Comparison of ENCODE assay signal across 34 cellular contexts in the genomic region with DNA sequence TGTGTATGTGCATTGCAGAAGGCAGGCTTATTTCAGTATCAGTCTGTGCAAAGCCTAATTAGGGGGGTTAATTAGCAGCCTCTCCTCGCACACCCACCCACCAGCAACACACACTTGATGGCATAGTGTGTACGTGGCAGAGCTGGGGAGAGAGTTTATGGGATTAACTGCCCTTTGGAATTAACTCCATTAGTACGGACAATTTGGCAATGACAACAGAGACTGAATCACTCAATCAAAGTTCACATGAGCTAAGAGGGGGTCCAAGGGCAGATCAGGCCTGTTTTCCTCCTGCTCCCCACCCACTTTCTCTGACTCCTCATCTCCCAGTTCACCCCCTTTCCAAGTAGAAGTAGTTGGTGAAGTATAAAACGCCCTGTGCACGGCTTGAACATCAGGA.
"Had no signal": no experiment of that assay in that cellular context is flagged by ENCODE, and none has a peak within 500 bp of the region (broad histone marks: within the 10 kb centered on the region; RNA-seq: fewer than 3 reads in every experiment).

No MANE protein-coding gene starts in this region.

- ATAC-seq: activated CD4-positive, alpha-beta T cell treated with anti-CD3 and anti-CD28 coated beads for 36 hours; activated CD4-positive, CD25-positive, alpha-beta regulatory T cell treated with anti-CD3 and anti-CD28 coated beads, Interleukin-2, amount 50 U/mL, for 24 hours; activated naive CD4-positive, alpha-beta T cell treated with anti-CD3 and anti-CD28 coated beads, Interleukin-2, amount 50 U/mL, for 72 hours; activated T-cell treated with anti-CD3 and anti-CD28 coated beads, Interleukin-2, amount 50 U/mL, for 4 hours; body of pancreas; PC-3; WTC11 had no signal

- H3K4me3 ChIP-seq: adrenal gland, body of pancreas, breast epithelium, MG63, Peyer's patch had no signal

- DNase-seq: activated CD4-positive, alpha-beta memory T cell treated with anti-CD3 and anti-CD28 coated beads for 36 hours; activated CD4-positive, alpha-beta T cell treated with anti-CD3 and anti-CD28 coated beads for 36 hours; activated CD4-positive, alpha-beta T cell treated with anti-CD3 and anti-CD28 coated beads, Interleukin-2, amount 10 ng/mL, durations not matched to agents 7 days and 5 days; activated CD8-positive, alpha-beta memory T cell treated with anti-CD3 and anti-CD28 coated beads, Interleukin-2, amount 50 U/mL, for 4 hours; activated gamma-delta T cell treated with Interleukin-2 at 50 U/mL for 16 hours; activated naive CD4-positive, alpha-beta T cell treated with anti-CD3 and anti-CD28 coated beads for 36 hours; activated T-cell treated with anti-CD3 and anti-CD28 coated beads for 4 hours; activated T-cell treated with anti-CD3 and anti-CD28 coated beads, Interleukin-2, amount 50 U/mL, for 4 hours; adrenal gland; body of pancreas; Kasumi-1; KG1; MG63; NCI-H1048; NCI-H1105 treated with DMSO at 0.1 percent for 48 hours; NCI-H1436; NCI-H1694; NCI-H1930; NCI-H2081 treated with DMSO at 0.1 percent for 48 hours; NCI-H226; NCI-H446 treated with DMSO at 0.1 percent for 48 hours; NCI-H526; NCI-H774; PC-3; RPMI8226; SW 1271; T-helper 1 cell; T-helper 2 cell; T1000 had no signal
